21 cellular contexts compared by ENCODE assay signal in the genomic region with DNA sequence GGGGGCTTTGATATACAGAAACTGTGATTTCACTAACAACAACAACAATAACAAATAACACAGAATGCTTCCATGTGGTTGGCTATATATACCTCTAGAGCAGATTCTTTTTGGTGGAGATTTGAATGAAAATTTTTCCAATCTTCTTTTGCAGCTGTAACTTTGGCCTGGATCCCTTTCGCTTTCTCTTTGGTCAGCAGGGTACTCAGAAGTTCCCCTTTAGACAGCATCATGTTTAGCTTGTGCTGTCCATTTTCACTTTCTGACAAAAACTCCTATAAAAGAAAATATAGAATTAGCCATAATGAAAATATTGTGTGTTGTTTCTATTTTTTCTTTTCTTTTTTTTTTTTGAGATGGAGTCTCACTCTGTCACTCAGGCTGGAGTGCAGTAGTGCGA.
DNase-seq lines count a peak whose midpoint lies in the region; ATAC-seq and TF ChIP-seq lines count a peak whose summit lies in the region.
"Had no signal": no experiment of that assay in that cellular context is flagged by ENCODE, and none has a peak within 500 bp of the region (broad histone marks: within the 10 kb centered on the region; RNA-seq: fewer than 3 reads in every experiment).

No MANE protein-coding gene starts in this region.

- H3K9me3 ChIP-seq in sigmoid colon: no peaks in the 10 kb centered on the region
- H3K9me3 ChIP-seq: BE2C had no signal

- H3K36me3 Mint-ChIP-seq in chondrocyte (ENCODE audit: low read depth): peaks cover 42% of the 10 kb centered on the region

- no peaks in the 10 kb centered on the region for H3K27me3 Mint-ChIP-seq in chondrocyte (ENCODE audit: low read depth)

- no peak overlapping the region for H3K4me3 ChIP-seq in sigmoid colon
- H3K4me3 ChIP-seq: BLaER1 treated with 17β-estradiol and CSF1 and Interleukin-3, amounts not matched to agents 10 nM and 100 nM; GM23248 had no signal

- no peaks in the 10 kb centered on the region for H3K9me3 Mint-ChIP-seq in chondrocyte (ENCODE audit: low read depth)
- H3K9me3 Mint-ChIP-seq: CD4-positive, alpha-beta T cell; CD8-positive, alpha-beta memory T cell had no signal

- intact Hi-C loops in sigmoid colon (cut with DNase I): no loop called here

- no peak overlapping the region for H3K4me3 Mint-ChIP-seq in chondrocyte (ENCODE audit: unreplicated experiment)
- H3K4me3 Mint-ChIP-seq: CD14-positive monocyte; CD4-positive, alpha-beta T cell; CD8-positive, alpha-beta memory T cell had no signal

- TF ChIP-seq EP300 in sigmoid colon (IDR thresholded peaks at IDR 0.05): no peak

- WGBS in sigmoid colon, 2 donors: 94 to 99% methylated on average over 2 of the region's 2 CpGs

- peaks cover 7% of the 10 kb centered on the region for H3K4me1 Mint-ChIP-seq in chondrocyte (ENCODE audit: low read depth)
- H3K4me1 Mint-ChIP-seq: CD14-positive monocyte had no signal

- no peaks in the 10 kb centered on the region for H3K27me3 ChIP-seq in sigmoid colon
- H3K27me3 ChIP-seq: BLaER1 treated with 17β-estradiol and CSF1 and Interleukin-3, amounts not matched to agents 10 nM and 100 nM had no signal

- peaks cover 0 to 59% (median 20%) of the 10 kb centered on the region in 4 donors for H3K36me3 ChIP-seq in sigmoid colon
- H3K36me3 ChIP-seq: BE2C; BLaER1 treated with 17β-estradiol and CSF1 and Interleukin-3, amounts not matched to agents 10 nM and 100 nM had no signal

- peaks cover 0 to 24% (median 9%) of the 10 kb centered on the region in 4 donors for H3K4me1 ChIP-seq in sigmoid colon
- H3K4me1 ChIP-seq: BE2C; BLaER1 treated with 17β-estradiol and CSF1 and Interleukin-3, amounts not matched to agents 10 nM and 100 nM had no signal

- peak overlapping the region in 3 of 4 donors; percentile 8 to 55 (median 39) for H3K27ac ChIP-seq in sigmoid colon
- H3K27ac ChIP-seq: 22Rv1; BLaER1 treated with 17β-estradiol and CSF1 and Interleukin-3, amounts not matched to agents 10 nM and 100 nM; GM23248 had no signal

- TF ChIP-seq CTCF in chondrocyte (IDR thresholded peaks at IDR 0.05): no peak
- no peak for TF ChIP-seq CTCF in sigmoid colon (IDR thresholded peaks at IDR 0.05)

- DNase-seq in chondrocyte (ENCODE audit: low spot score): no peak
- no peak for DNase-seq in sigmoid colon
- no peak for DNase-seq in AG20443 (ENCODE audit: low spot score)
- DNase-seq in NAMALWA (ENCODE audit: low spot score): no peak
- DNase-seq: AML-193; BE2C; CD4-positive, alpha-beta T cell; CD8-positive, alpha-beta memory T cell; DMS 273 treated with DMSO at 0.1 percent for 48 hours; DMS53; DMS79 treated with DMSO at 0.1 percent for 48 hours; GF-D8; GM23248; H7; HCEC 1CT had no signal

- H3K27ac Mint-ChIP-seq in chondrocyte (ENCODE audit: unreplicated experiment): peak overlapping the region; percentile 17
- H3K27ac Mint-ChIP-seq: CD14-positive monocyte; CD4-positive, alpha-beta T cell had no signal

- TF ChIP-seq POLR2A in sigmoid colon (IDR thresholded peaks at IDR 0.05): no peak

- ATAC-seq in GM18867 (IDR thresholded peaks at IDR 0.05; ENCODE audit: unreplicated experiment) (peak; percentile 54), HG02798 (IDR thresholded peaks at IDR 0.05; ENCODE audit: poor library complexity, unreplicated experiment) (peak; percentile 53), GM19463 (IDR thresholded peaks at IDR 0.05; ENCODE audit: unreplicated experiment) (no peak)
